In the genomic region with DNA sequence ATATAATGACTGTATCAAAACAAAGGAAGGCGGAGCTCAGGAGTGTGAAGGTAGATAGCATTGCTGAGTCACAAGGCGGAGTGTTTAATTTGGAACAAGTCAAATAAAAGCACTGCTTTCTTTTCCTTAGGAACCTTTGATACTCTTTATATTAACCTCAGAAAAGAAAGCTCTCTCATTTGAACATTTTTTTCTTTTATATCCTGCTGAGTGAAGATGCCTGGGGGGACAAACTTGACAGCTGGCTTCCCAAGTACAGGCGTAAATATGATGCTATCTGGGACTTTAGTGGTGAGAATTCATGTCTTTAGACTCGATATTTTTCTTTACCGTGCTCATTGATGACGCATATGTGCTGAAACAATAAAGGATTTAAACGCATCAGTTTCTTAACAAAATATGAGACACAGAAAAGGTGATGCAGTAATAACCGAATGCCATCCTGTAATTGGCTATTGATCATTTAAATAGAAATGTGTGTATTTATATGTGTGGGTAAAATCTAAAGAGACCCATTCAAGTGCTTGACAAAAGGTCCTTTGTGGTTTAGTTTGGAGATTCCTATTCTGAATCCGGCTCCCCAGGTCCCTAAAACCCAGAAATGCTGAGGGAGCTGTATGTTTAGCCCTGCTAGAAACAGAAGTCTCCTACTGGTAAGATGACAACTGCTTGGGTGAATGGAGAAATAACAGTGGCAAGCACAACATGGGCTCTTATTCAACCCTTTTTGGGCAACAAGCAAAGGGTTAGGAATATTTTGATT, we compare ENCODE assay signal across 1 cellular context.
A peak's percentile ranks its signal among the peaks of the same experiment; 100 is the strongest.
TF ChIP-seq lines count a peak whose summit lies in the region.

No MANE protein-coding gene starts in this region.

TF ChIP-seq in A549, 52 proteins besides CTCF, POLR2A, EP300 and RAD21 (continued from another document):
- peak; percentile 77 for TF ChIP-seq FOSL2 (IDR thresholded peaks at IDR 0.05)
- TF ChIP-seq FOSL2 (CRISPR knock-in tag; IDR thresholded peaks at IDR 0.05), result peak; percentile 72
- TF ChIP-seq KDM5A (IDR thresholded peaks at IDR 0.05), result no peak
- TF ChIP-seq, protein P1, sequence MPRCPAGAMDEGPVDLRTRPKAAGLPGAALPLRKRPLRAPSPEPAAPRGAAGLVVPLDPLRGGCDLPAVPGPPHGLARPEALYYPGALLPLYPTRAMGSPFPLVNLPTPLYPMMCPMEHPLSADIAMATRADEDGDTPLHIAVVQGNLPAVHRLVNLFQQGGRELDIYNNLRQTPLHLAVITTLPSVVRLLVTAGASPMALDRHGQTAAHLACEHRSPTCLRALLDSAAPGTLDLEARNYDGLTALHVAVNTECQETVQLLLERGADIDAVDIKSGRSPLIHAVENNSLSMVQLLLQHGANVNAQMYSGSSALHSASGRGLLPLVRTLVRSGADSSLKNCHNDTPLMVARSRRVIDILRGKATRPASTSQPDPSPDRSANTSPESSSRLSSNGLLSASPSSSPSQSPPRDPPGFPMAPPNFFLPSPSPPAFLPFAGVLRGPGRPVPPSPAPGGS (IDR thresholded peaks at IDR 0.05), result 0 out of 3 replicates have a peak, but pooled peaks have one; percentile 69
- peak; percentile 89 for TF ChIP-seq JUNB (IDR thresholded peaks at IDR 0.05)
- no peak for TF ChIP-seq HOXB5 (CRISPR knock-in tag; IDR thresholded peaks at IDR 0.05)
- TF ChIP-seq EHMT2 (IDR thresholded peaks at IDR 0.05; ENCODE audit: low read depth), result no peak
- no peak for TF ChIP-seq ZSCAN20 (CRISPR knock-in tag; IDR thresholded peaks at IDR 0.05)
- TF ChIP-seq ZFP36 (IDR thresholded peaks at IDR 0.05; ENCODE audit: borderline replicate concordance, partially characterized antibody), result no peak
- peak; percentile 71 to 74 for TF ChIP-seq JUN (IDR thresholded peaks at IDR 0.05)
- TF ChIP-seq GATA3 (IDR thresholded peaks at IDR 0.05; ENCODE audit: borderline replicate concordance), result peak; percentile 75; the same call in 1 of the 2 replicates
- 0 out of 2 replicates have a peak, but pooled peaks have one; percentile 49 for TF ChIP-seq HOXB13 (CRISPR knock-in tag; IDR thresholded peaks at IDR 0.05; ENCODE audit: low read depth)
- TF ChIP-seq RNF2 (IDR thresholded peaks at IDR 0.05; ENCODE audit: borderline replicate concordance, low read depth), result no peak
